8 cellular contexts compared by ENCODE assay signal in the genomic region with DNA sequence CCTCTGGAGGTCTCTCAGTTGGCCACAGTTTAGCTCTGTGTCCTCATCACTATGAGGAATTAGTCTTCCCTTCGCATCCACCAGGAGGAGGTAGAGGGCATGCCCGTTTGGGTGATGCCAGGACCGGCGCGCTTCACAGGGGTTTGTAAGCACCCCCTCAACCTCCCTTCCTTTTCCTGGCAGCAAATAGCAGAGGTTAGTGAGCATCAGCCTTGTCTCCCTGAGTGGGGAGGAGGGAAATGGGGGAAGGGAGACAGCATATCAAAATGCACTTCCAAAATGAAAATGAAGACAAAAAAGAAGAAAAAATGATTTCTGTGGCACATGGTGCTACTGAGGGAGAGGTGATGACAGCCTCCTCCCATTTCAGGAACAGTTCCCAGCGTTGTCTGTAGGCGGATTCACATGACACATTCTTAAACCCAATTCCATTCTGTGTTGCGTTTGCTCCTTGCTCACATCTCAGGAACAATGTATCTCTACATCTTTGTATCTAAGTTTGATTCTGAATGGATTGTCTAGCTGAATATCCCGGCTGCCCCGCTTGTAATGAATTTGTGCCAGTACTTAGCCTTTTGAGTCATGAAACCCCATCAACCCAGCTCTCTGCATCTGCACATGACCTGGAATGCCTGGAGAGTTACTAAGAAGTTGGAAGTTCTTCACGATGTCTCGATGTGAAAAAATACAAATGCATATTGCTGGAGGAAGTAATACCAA. TPM values are rescaled to one million over a fixed set of nuclear protein-coding genes. Genes with fewer than 3 reads are reported as not detected.
DNase-seq lines count a peak whose midpoint lies in the region; ATAC-seq and TF ChIP-seq lines count a peak whose summit lies in the region.

No MANE protein-coding gene starts in this region.

- peak overlapping the region; percentile 75 for H3K4me3 Mint-ChIP-seq in activated naive CD4-positive, alpha-beta T cell treated with anti-CD3 and anti-CD28 coated beads, Interleukin-2, amount 50 U/mL, for 24 hours

- ATAC-seq in upper lobe of left lung (ENCODE audit: low FRiP score in 2 of 2) (peak; percentile 85 to 91), GM21529 (IDR thresholded peaks at IDR 0.05; ENCODE audit: unreplicated experiment) (no peak)

- no peaks in the 10 kb centered on the region for H3K9me3 Mint-ChIP-seq in activated naive CD4-positive, alpha-beta T cell treated with anti-CD3 and anti-CD28 coated beads, Interleukin-2, amount 50 U/mL, for 24 hours

- H3K9me3 ChIP-seq in ovary (no peaks in the 10 kb centered on the region), upper lobe of left lung (no peaks in the 10 kb centered on the region)

- peaks cover 10% of the 10 kb centered on the region for H3K4me1 Mint-ChIP-seq in activated naive CD4-positive, alpha-beta T cell treated with anti-CD3 and anti-CD28 coated beads, Interleukin-2, amount 50 U/mL, for 24 hours

- H3K36me3 Mint-ChIP-seq in activated naive CD4-positive, alpha-beta T cell treated with anti-CD3 and anti-CD28 coated beads, Interleukin-2, amount 50 U/mL, for 24 hours, result no peaks in the 10 kb centered on the region

- no peaks in the 10 kb centered on the region for H3K27me3 Mint-ChIP-seq in activated naive CD4-positive, alpha-beta T cell treated with anti-CD3 and anti-CD28 coated beads, Interleukin-2, amount 50 U/mL, for 24 hours

- H3K36me3 ChIP-seq in ovary (no peaks in the 10 kb centered on the region), upper lobe of left lung (no peaks in the 10 kb centered on the region)

- TF ChIP-seq POLR2A in ovary (IDR thresholded peaks at IDR 0.05) (peak; percentile 23), upper lobe of left lung (IDR thresholded peaks at IDR 0.05) (no peak)

- H3K4me1 ChIP-seq in ovary (ENCODE audit: insufficient read depth) (peaks cover 4% of the 10 kb centered on the region), upper lobe of left lung (peaks cover 0 to 12% (median 4%) of the 10 kb centered on the region in 4 donors)

- H3K27me3 ChIP-seq in ovary (no peaks in the 10 kb centered on the region), upper lobe of left lung (no peaks in the 10 kb centered on the region)

- H3K27ac Mint-ChIP-seq in activated naive CD4-positive, alpha-beta T cell treated with anti-CD3 and anti-CD28 coated beads, Interleukin-2, amount 50 U/mL, for 24 hours, result no peak overlapping the region

- peak; percentile 49 to 74 (median 56) for TF ChIP-seq CTCF in ovary (IDR thresholded peaks at IDR 0.05)
- TF ChIP-seq CTCF in upper lobe of left lung (IDR thresholded peaks at IDR 0.05), result peak; percentile 60 to 75 (median 65)

- no peak for TF ChIP-seq EP300 in ovary (IDR thresholded peaks at IDR 0.05)
- TF ChIP-seq EP300 in upper lobe of left lung (IDR thresholded peaks at IDR 0.05), result no peak

- intact Hi-C loops in ovary (cut with DNase I), result loop anchor here in 2 of 4 donors (5.0 kb wide), 2 partner anchors 47 to 208 kb away; a partner anchor contains a TSS

- no peak overlapping the region for H3K27ac ChIP-seq in ovary
- no peak overlapping the region for H3K27ac ChIP-seq in upper lobe of left lung

- 2 to 5% (median 2%) methylated on average over 12 of the region's 12 CpGs for WGBS in ovary, 3 donors
- WGBS in upper lobe of left lung, 2 donors, result 10 to 16% methylated on average over 11 to 12 of the region's 12 CpGs

- peak; percentile 33 for DNase-seq in DMS79 treated with DMSO at 0.1 percent for 48 hours (lab: John Stamatoyannopoulos, UW)
- DNase-seq in Jurkat, Clone E6-1 (ENCODE audit: low read depth, low spot score), result peak; percentile 46
- peak; percentile 66 for DNase-seq in SK-N-DZ (ENCODE audit: low spot score)
- peak; percentile 67 for DNase-seq in glomerular visceral epithelial cell (ENCODE audit: extremely low spot score)
- peak; percentile 56 to 80 (median 67) for DNase-seq in ovary
- DNase-seq in upper lobe of left lung, result peak in 1 of 2 donors; percentile 60

- peak overlapping the region; percentile 38 for H3K4me3 ChIP-seq in Jurkat, Clone E6-1 (ENCODE audit: low read length)
- peak overlapping the region; percentile 17 for H3K4me3 ChIP-seq in ovary
- H3K4me3 ChIP-seq in upper lobe of left lung, result peak overlapping the region in 1 of 4 donors; percentile 27

RNA-seq across cellular contexts. Expression of a gene that starts 45.1 kb away (rescaled TPM):
- polyA plus RNA-seq in Jurkat, Clone E6-1 (2012; ENCODE audit: insufficient read depth, insufficient read length), result 13.8 TPM
- polyA plus RNA-seq in SK-N-DZ (2014; cell fraction: cytosol; rRNA removed), result 16.3 and 17.9 TPM in 2 replicates
- 17.2 and 21.0 TPM in 2 replicates for polyA plus RNA-seq in SK-N-DZ (2014; cell fraction: nucleus; rRNA removed)
- 100 to 1,000 TPM in 5 of 7 donors, 10 to 100 TPM in 2; 43.1 to 265 (median 135) TPM for total RNA-seq in ovary
- polyA plus RNA-seq in ovary, result 10 to 100 TPM; 37.7 to 78.7 TPM
- 10 to 100 TPM in 2 of 6 donors, 1 to 10 TPM in 4; 2.1 to 17.1 (median 9.0) TPM for total RNA-seq in upper lobe of left lung

RNA-seq across cellular contexts. Expression of a gene that starts 56.1 kb away (rescaled TPM):
- polyA plus RNA-seq in Jurkat, Clone E6-1 (2012; ENCODE audit: insufficient read depth, insufficient read length), result 13.9 TPM
- polyA plus RNA-seq in SK-N-DZ (2014; cell fraction: cytosol; rRNA removed), result 10.1 and 12.4 TPM in 2 replicates
- 15.7 and 18.8 TPM in 2 replicates for polyA plus RNA-seq in SK-N-DZ (2014; cell fraction: nucleus; rRNA removed)
- total RNA-seq in ovary, result 10 to 100 TPM; 43.4 to 90.2 (median 61.6) TPM
- polyA plus RNA-seq in ovary, result 10 to 100 TPM in 1 of 2 donors, 1 to 10 TPM in 1; 7.1 to 14.8 TPM
- 10 to 100 TPM; 22.8 to 54.5 (median 33.4) TPM for total RNA-seq in upper lobe of left lung
